8 cellular contexts compared by ENCODE assay signal in the genomic region with DNA sequence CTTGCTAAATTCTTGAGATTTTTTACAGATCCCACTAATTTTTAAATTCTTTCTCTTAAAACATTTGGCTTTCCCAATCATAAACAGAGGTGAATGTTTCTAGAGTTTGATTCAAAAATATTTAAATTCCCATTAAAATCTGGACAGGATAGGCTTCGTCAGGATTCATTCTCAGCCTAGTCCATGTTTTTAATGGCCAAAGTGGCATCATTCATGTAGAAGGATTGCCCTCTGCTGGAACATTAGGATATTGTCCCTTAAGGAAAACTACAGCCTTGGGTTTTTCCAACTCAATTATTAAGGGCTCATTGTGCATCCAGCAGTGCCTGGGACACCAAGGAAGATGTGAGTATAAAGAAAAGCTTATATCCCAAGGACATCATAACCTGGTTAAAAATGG.
A peak's percentile ranks its signal among the peaks of the same experiment; 100 is the strongest.
DNase-seq lines count a peak whose midpoint lies in the region; ATAC-seq and TF ChIP-seq lines count a peak whose summit lies in the region.

No MANE protein-coding gene starts in this region.

- no peak overlapping the region for H3K4me2 ChIP-seq in hepatocyte

- H3K4me3 ChIP-seq in hepatocyte (no peak overlapping the region), tibial nerve (no peak overlapping the region)

- no peak overlapping the region for H3K4me3 Mint-ChIP-seq in immature natural killer cell

- H3K27ac Mint-ChIP-seq in immature natural killer cell: no peak overlapping the region

- H3K9me3 ChIP-seq in hepatocyte (ENCODE audit: low read depth) (no peaks in the 10 kb centered on the region), tibial nerve (no peaks in the 10 kb centered on the region)

- peak; percentile 26; the same call in 1 of the 2 replicates for TF ChIP-seq CTCF in GM12874 (IDR thresholded peaks at IDR 0.05; ENCODE audit: insufficient read depth, low read depth, low read length)
- TF ChIP-seq CTCF in hepatocyte (IDR thresholded peaks at IDR 0.05; ENCODE audit: poor library complexity): peak; percentile 80
- peak; percentile 60 to 83 (median 70) for TF ChIP-seq CTCF in tibial nerve (IDR thresholded peaks at IDR 0.05)

- H3K36me3 ChIP-seq in hepatocyte (replicated peaks; ENCODE audit: insufficient read depth, low read depth): no peaks in the 10 kb centered on the region
- H3K36me3 ChIP-seq in tibial nerve: peaks cover 0 to 17% (median 0%) of the 10 kb centered on the region in 3 donors

- H3K9me3 Mint-ChIP-seq in immature natural killer cell: no peaks in the 10 kb centered on the region

- H3K27ac ChIP-seq in hepatocyte (no peak overlapping the region), tibial nerve (no peak overlapping the region)

- WGBS in hepatocyte (ENCODE audit: low lambda C conversion rate, missing lambda C conversion rate): 25% methylated on average over 1 of the region's 1 CpG
- 2 to 6% methylated on average over 1 of the region's 1 CpG for WGBS in tibial nerve, 2 donors

- H4K20me1 ChIP-seq in hepatocyte (ENCODE audit: insufficient read depth, poor library complexity, severe bottlenecking): no peaks in the 10 kb centered on the region

- ATAC-seq in GM21723 (IDR thresholded peaks at IDR 0.05; ENCODE audit: unreplicated experiment) (no peak), HG03196 (IDR thresholded peaks at IDR 0.05; ENCODE audit: unreplicated experiment) (no peak)

- TF ChIP-seq POLR2A in tibial nerve (IDR thresholded peaks at IDR 0.05): no peak

- no peaks in the 10 kb centered on the region for H3K79me2 ChIP-seq in hepatocyte

- peak; percentile 23 for DNase-seq in NCI-H1694 treated with DMSO at 0.1 percent for 48 hours (lab: John Stamatoyannopoulos, UW)
- peak; percentile 49 for DNase-seq in amniotic stem cell (lab: John Stamatoyannopoulos, UW)
- peak; percentile 76 for DNase-seq in hepatocyte (ENCODE audit: low spot score)
- DNase-seq in tibial nerve (ENCODE audit: low spot score in 2 of 2): peak in 1 of 2 donors; percentile 65
- no peak for DNase-seq in immature natural killer cell

- H3K4me1 ChIP-seq in hepatocyte (ENCODE audit: insufficient read depth) (no peaks in the 10 kb centered on the region), tibial nerve (peaks cover 0 to 13% (median 0%) of the 10 kb centered on the region in 4 donors)

- no peaks in the 10 kb centered on the region for H3K9me2 ChIP-seq in hepatocyte (replicated peaks; ENCODE audit: insufficient read depth)

- H3K27me3 Mint-ChIP-seq in immature natural killer cell (ENCODE audit: low read depth in 3 of 3): peaks cover 0 to 11% (median 2%) of the 10 kb centered on the region in 3 donors

- no peak overlapping the region for H2AFZ ChIP-seq in hepatocyte

- no peak for TF ChIP-seq EP300 in tibial nerve (IDR thresholded peaks at IDR 0.05)

- H3K27me3 ChIP-seq in hepatocyte: no peaks in the 10 kb centered on the region
- H3K27me3 ChIP-seq in tibial nerve: no peaks in the 10 kb centered on the region

- no peaks in the 10 kb centered on the region for H3K4me1 Mint-ChIP-seq in immature natural killer cell

- no peaks in the 10 kb centered on the region for H3K36me3 Mint-ChIP-seq in immature natural killer cell

Comparison
In these comparisons a context has a peak if more than half of its experiments do, and no peak if none do; other contexts are left out.
1. CTCF ChIP-seq: peak in every context shown above with its lines; median percentile 80 in hepatocyte; 70 in tibial nerve; 26 in GM12874.
2. DNase-seq: peak in NCI-H1694 treated with DMSO at 0.1 percent for 48 hours (single experiment), amniotic stem cell (single experiment) and hepatocyte (single experiment); none in immature natural killer cell (0 of 3).